Comparison of ENCODE assay signal across 23 cellular contexts in the genomic region with DNA sequence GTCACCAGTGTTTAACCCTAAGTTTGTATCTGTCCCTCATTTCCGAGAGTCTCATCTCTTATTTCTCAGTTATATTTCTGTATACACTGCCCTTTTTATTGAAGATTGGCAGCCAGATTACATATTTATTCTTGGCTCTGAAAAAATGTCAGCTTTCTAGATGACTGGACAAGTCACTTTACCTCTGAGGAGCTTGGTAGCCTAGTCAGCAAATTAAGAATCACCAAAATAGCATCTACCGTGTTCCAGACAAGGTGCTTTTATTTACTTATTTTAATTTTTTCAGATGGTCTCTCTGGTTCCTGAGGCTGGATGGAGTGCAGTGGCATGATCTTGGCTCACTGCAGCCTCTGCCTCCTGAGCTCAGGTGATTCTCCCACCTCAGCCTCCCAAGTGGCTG.
"Had no signal": no experiment of that assay in that cellular context is flagged by ENCODE, and none has a peak within 500 bp of the region (broad histone marks: within the 10 kb centered on the region; RNA-seq: fewer than 3 reads in every experiment).

No MANE protein-coding gene starts in this region.

- H3K9me3 ChIP-seq: MG63, SK-N-SH had no signal

- H3K9ac ChIP-seq: SK-N-SH had no signal

- H3K27me3 Mint-ChIP-seq: T-cell had no signal

- H3K4me2 ChIP-seq: SK-N-SH had no signal

- DNase-seq: Karpas-422, KG1, MG63, NCI-H1092 treated with DMSO at 0.1 percent for 48 hours, NCI-H1436, NCI-H187, NCI-H2029, NCI-H2081 treated with DMSO at 0.1 percent for 48 hours, NCI-H2171, NCI-H226, NCI-H446, NCI-H510A, NCI-H524 treated with DMSO at 0.1 percent for 48 hours, NCI-H69, NCI-H774, RPMI8226, SHP77, SK-N-SH, SW 1271, T-cell had no signal

- ATAC-seq: T-cell had no signal

- H3K27ac Mint-ChIP-seq: T-cell had no signal

- H3K4me3 ChIP-seq: MG63 had no signal

- H3K27ac ChIP-seq: HL-60 had no signal

- H3K27me3 ChIP-seq: MG63 had no signal

- H3K9me3 Mint-ChIP-seq: T-cell had no signal

- H3K4me3 Mint-ChIP-seq: T-cell had no signal

- FAIRE-seq: HTR-8/SVneo, RCC 7860 had no signal
